8 cellular contexts compared by ENCODE assay signal in genomic region chr18:3411854-3412268, GRCh38. TPM values are rescaled to one million over a fixed set of nuclear protein-coding genes. Genes with fewer than 3 reads are reported as not detected.
A peak's percentile ranks its signal among the peaks of the same experiment; 100 is the strongest.
DNase-seq lines count a peak whose midpoint lies in the region; ATAC-seq and TF ChIP-seq lines count a peak whose summit lies in the region.

No MANE protein-coding gene starts in this region.

- H3K4me3 ChIP-seq in foreskin fibroblast (ENCODE audit: low read depth in 1 of 2, low read length in 2 of 2) = peak overlapping the region; percentile 32 to 47

- in situ Hi-C loops in G401 (cut with HindIII; ENCODE audit: low sequenced_read_pairs) = no loop called here

- TF ChIP-seq CTCF in foreskin fibroblast (IDR thresholded peaks at IDR 0.05; ENCODE audit: low read depth, low read length) = no peak

- ATAC-seq in HG03439 (IDR thresholded peaks at IDR 0.05; ENCODE audit: unreplicated experiment) = no peak
- ATAC-seq in HG03565 (IDR thresholded peaks at IDR 0.05; ENCODE audit: unreplicated experiment) = no peak

- DNase-seq in G401 (ENCODE audit: low spot score) (peak; percentile 23), activated T-helper 1 cell treated with Interleukin-2 at 50 U/mL for 16 hours (ENCODE audit: low read depth) (peak; percentile 14), foreskin fibroblast (peak in 1 of 2 donors; percentile 23), ecto neural progenitor cell (ENCODE audit: low spot score) (no peak), NCI-H2107 treated with DMSO at 0.1 percent for 48 hours (lab: John Stamatoyannopoulos, UW; ENCODE audit: unreplicated experiment) (no peak)
- peak; percentile 33 for DNase-seq in stimulated activated CD4-positive, alpha-beta T cell treated with anti-CD3 and anti-CD28 coated beads, Interleukin-12 subunit alpha, Interleukin-12 subunit beta, amount 100 ng/mL, for 4 hours

RNA-seq across cellular contexts. Expression of gene TGIF1, which starts 38.1 kb away (rescaled TPM):
- 279 and 304 TPM in 2 replicates for total RNA-seq in G401 (2014; rRNA removed; shearing (Covaris generic))

Comparison
In these comparisons a context has a peak if more than half of its experiments do, and no peak if none do; other contexts are left out.
1. DNase-seq: peak in G401 (single experiment), activated T-helper 1 cell treated with Interleukin-2 at 50 U/mL for 16 hours (single experiment) and stimulated activated CD4-positive, alpha-beta T cell treated with anti-CD3 and anti-CD28 coated beads, Interleukin-12 subunit alpha, Interleukin-12 subunit beta, amount 100 ng/mL, for 4 hours (single experiment); none in ecto neural progenitor cell (single experiment) and NCI-H2107 treated with DMSO at 0.1 percent for 48 hours (single experiment).